In genomic region chr16:11689031-11689840, GRCh38 we compare ENCODE assay signal across 8 cellular contexts.
DNase-seq lines count a peak whose midpoint lies in the region; ATAC-seq lines count a peak whose summit lies in the region.

No MANE protein-coding gene starts in this region.

- no peaks in the 10 kb centered on the region for H3K9me3 ChIP-seq in mucosa of rectum (ENCODE audit: control insufficient read depth in 2 of 2, low read length in 2 of 2)

- no peak overlapping the region for H3K9ac ChIP-seq in mucosa of rectum (ENCODE audit: low read depth in 1 of 2, low read length in 2 of 2)

- DNase-seq in NOMO-1 treated with DMSO at 0.1 percent for 48 hours (lab: John Stamatoyannopoulos, UW; ENCODE audit: unreplicated experiment) (peak; percentile 79), glomerular visceral epithelial cell (ENCODE audit: extremely low spot score) (no peak), OCI-M2 (lab: John Stamatoyannopoulos, UW; ENCODE audit: unreplicated experiment) (no peak), NCI-H2171 (lab: John Stamatoyannopoulos, UW) (no peak), GF-D8 (lab: John Stamatoyannopoulos, UW) (no peak)

- ATAC-seq in GM18861 (IDR thresholded peaks at IDR 0.05; ENCODE audit: unreplicated experiment) (peak; percentile 87), HG02588 (IDR thresholded peaks at IDR 0.05; ENCODE audit: unreplicated experiment) (peak; percentile 90)

- H3K27me3 ChIP-seq in mucosa of rectum (ENCODE audit: control insufficient read depth in 2 of 2, insufficient read depth in 2 of 2, low read length in 2 of 2), result no peaks in the 10 kb centered on the region

- H3K4me1 ChIP-seq in mucosa of rectum (ENCODE audit: control insufficient read depth in 2 of 2, insufficient read depth in 2 of 2, low read length in 2 of 2), result peaks cover 8 to 9% of the 10 kb centered on the region in 2 donors

- peak overlapping the region; percentile 17 to 21 for H3K27ac ChIP-seq in mucosa of rectum (ENCODE audit: low read depth in 2 of 2, low read length in 2 of 2)

- peaks cover 44 to 62% of the 10 kb centered on the region in 2 donors for H3K36me3 ChIP-seq in mucosa of rectum (ENCODE audit: control insufficient read depth in 2 of 2, insufficient read depth in 2 of 2, low read length in 2 of 2)

- H3K4me3 ChIP-seq in mucosa of rectum (ENCODE audit: low read length in 2 of 2), result no peak overlapping the region
